ENCODE assay signal across 16 cellular contexts in the genomic region with DNA sequence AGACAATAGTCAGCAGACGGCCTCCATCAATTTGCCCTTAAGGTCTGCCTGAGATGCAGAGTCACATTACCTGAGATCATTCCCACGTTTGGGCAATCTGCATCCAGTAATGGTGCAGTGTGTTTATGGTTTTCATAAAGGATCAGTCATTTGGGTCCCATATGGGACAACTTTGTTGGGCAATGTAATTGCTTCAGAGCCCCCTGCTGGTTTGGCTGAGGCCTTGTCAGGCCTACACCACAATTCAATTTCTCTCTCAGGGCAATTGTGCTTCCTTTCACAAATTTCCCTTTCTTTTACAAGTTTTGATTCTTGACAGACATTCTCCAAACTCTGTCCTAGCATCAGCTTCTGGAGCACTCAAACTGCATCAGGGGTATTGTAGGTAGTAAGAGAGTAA.
DNase-seq lines count a peak whose midpoint lies in the region; ATAC-seq and TF ChIP-seq lines count a peak whose summit lies in the region.
"Had no signal": no experiment of that assay in that cellular context is flagged by ENCODE, and none has a peak within 500 bp of the region (broad histone marks: within the 10 kb centered on the region; RNA-seq: fewer than 3 reads in every experiment).

No MANE protein-coding gene starts in this region.

- no peaks in the 10 kb centered on the region for H3K27me3 ChIP-seq in GM23338 (ENCODE audit: insufficient read depth)
- no peaks in the 10 kb centered on the region for H3K27me3 ChIP-seq in RWPE2 (ENCODE audit: insufficient read depth, poor library complexity, severe bottlenecking)
- no peaks in the 10 kb centered on the region for H3K27me3 ChIP-seq in foreskin keratinocyte
- no peaks in the 10 kb centered on the region for H3K27me3 ChIP-seq in MG63

- H3K36me3 Mint-ChIP-seq in GM23338 (ENCODE audit: low read depth): peaks cover 32% of the 10 kb centered on the region

- H3F3A ChIP-seq in GM23338 (replicated peaks; ENCODE audit: low read depth): 0 out of 2 replicates have a peak, but pooled peaks cover 2% of the 10 kb centered on the region

- no peak overlapping the region for H3K4me3 Mint-ChIP-seq in GM23338
- H3K4me3 Mint-ChIP-seq: activated CD4-positive, alpha-beta memory T cell treated with anti-CD3 and anti-CD28 coated beads, Interleukin-2, amount 10 ng/mL, durations not matched to agents 7 days and 5 days; B cell had no signal

- no peaks in the 10 kb centered on the region; the same call in 2 of the 3 replicates for H3K4me1 Mint-ChIP-seq in GM23338
- H3K4me1 Mint-ChIP-seq: activated CD4-positive, alpha-beta memory T cell treated with anti-CD3 and anti-CD28 coated beads, Interleukin-2, amount 10 ng/mL, durations not matched to agents 7 days and 5 days; B cell had no signal

- peaks cover 2% of the 10 kb centered on the region for H3K27me3 Mint-ChIP-seq in GM23338 (ENCODE audit: insufficient read depth, low read depth, poor library complexity)
- H3K27me3 Mint-ChIP-seq: activated CD4-positive, alpha-beta memory T cell treated with anti-CD3 and anti-CD28 coated beads, Interleukin-2, amount 10 ng/mL, durations not matched to agents 7 days and 5 days; B cell had no signal

- no peaks in the 10 kb centered on the region for H4K20me1 ChIP-seq in GM23338 (replicated peaks; ENCODE audit: insufficient read depth)

- peaks cover 37% of the 10 kb centered on the region for H3K9me3 Mint-ChIP-seq in GM23338

- DNase-seq in AG09309 (ENCODE audit: low read depth) (no peak), GM23338 (ENCODE audit: low spot score) (peak; percentile 45), RWPE2 (ENCODE audit: low spot score) (no peak), foreskin keratinocyte (no peak), SHP77 treated with DMSO at 0.1 percent for 48 hours (lab: John Stamatoyannopoulos, UW) (no peak), CD1c-positive myeloid dendritic cell (ENCODE audit: extremely low spot score) (no peak), MG63 (no peak)
- DNase-seq in activated CD8-positive, alpha-beta memory T cell treated with anti-CD3 and anti-CD28 coated beads for 24 hours: no peak
- DNase-seq: activated CD4-positive, alpha-beta memory T cell treated with anti-CD3 and anti-CD28 coated beads, Interleukin-2, amount 10 ng/mL, durations not matched to agents 7 days and 5 days; activated naive CD4-positive, alpha-beta T cell; caudate nucleus; GF-D8; KBM-7; NCI-H2107; T-helper 2 cell had no signal

- H3K9me2 ChIP-seq in GM23338 (ENCODE audit: insufficient read depth): peaks cover 3% of the 10 kb centered on the region; the same call in 1 of the 2 replicates

- no peak overlapping the region for H3K27ac Mint-ChIP-seq in GM23338
- H3K27ac Mint-ChIP-seq: activated CD4-positive, alpha-beta memory T cell treated with anti-CD3 and anti-CD28 coated beads, Interleukin-2, amount 10 ng/mL, durations not matched to agents 7 days and 5 days; B cell had no signal

- no peaks in the 10 kb centered on the region for H3K79me2 ChIP-seq in GM23338 (replicated peaks; ENCODE audit: insufficient read depth)

- H3K36me3 ChIP-seq in GM23338 (ENCODE audit: insufficient read depth) (peaks cover 21% of the 10 kb centered on the region), RWPE2 (ENCODE audit: low read depth) (no peaks in the 10 kb centered on the region), MG63 (no peaks in the 10 kb centered on the region)

- no peak overlapping the region for H2AFZ ChIP-seq in GM23338

- H3K27ac ChIP-seq in GM23338 (ENCODE audit: low read depth) (no peak overlapping the region), RWPE2 (ENCODE audit: poor library complexity, severe bottlenecking) (no peak overlapping the region), foreskin keratinocyte (no peak overlapping the region)

- H3K4me3 ChIP-seq in AG09309 (ENCODE audit: control insufficient read depth, low read depth, low read length): no peak overlapping the region
- no peak overlapping the region for H3K4me3 ChIP-seq in GM23338
- H3K4me3 ChIP-seq in RWPE2 (ENCODE audit: severe bottlenecking): no peak overlapping the region
- H3K4me3 ChIP-seq in MG63: no peak overlapping the region

- ATAC-seq in GM23338 (no peak), RWPE2 (ENCODE audit: low read depth) (no peak), foreskin keratinocyte (no peak)

- H3K4me1 ChIP-seq in GM23338 (ENCODE audit: insufficient read depth): no peaks in the 10 kb centered on the region
- no peaks in the 10 kb centered on the region for H3K4me1 ChIP-seq in RWPE2 (ENCODE audit: insufficient read depth, poor library complexity, severe bottlenecking)
- no peaks in the 10 kb centered on the region for H3K4me1 ChIP-seq in foreskin keratinocyte

- peak; percentile 38 for TF ChIP-seq CTCF in AG09309 (IDR thresholded peaks at IDR 0.05; ENCODE audit: control insufficient read depth, insufficient read depth, low read depth, low read length, missing control alignments)
- peak; percentile 58 to 59 for TF ChIP-seq CTCF in GM23338 (conservative IDR thresholded peaks at IDR 0.05; ENCODE audit: low read depth in 2 of 2)
- peak; percentile 20 for TF ChIP-seq CTCF in RWPE2 (IDR thresholded peaks at IDR 0.05; ENCODE audit: poor library complexity, severe bottlenecking)
- peak; percentile 22 for TF ChIP-seq CTCF in foreskin keratinocyte (conservative IDR thresholded peaks at IDR 0.05)

- H3K4me2 ChIP-seq in GM23338: no peak overlapping the region

- H3K9me3 ChIP-seq in RWPE2 (ENCODE audit: severe bottlenecking) (peaks cover 8% of the 10 kb centered on the region), MG63 (no peaks in the 10 kb centered on the region)

TF ChIP-seq in GM23338, 12 proteins besides CTCF, POLR2A, EP300 and RAD21:
- TF ChIP-seq, protein P1, sequence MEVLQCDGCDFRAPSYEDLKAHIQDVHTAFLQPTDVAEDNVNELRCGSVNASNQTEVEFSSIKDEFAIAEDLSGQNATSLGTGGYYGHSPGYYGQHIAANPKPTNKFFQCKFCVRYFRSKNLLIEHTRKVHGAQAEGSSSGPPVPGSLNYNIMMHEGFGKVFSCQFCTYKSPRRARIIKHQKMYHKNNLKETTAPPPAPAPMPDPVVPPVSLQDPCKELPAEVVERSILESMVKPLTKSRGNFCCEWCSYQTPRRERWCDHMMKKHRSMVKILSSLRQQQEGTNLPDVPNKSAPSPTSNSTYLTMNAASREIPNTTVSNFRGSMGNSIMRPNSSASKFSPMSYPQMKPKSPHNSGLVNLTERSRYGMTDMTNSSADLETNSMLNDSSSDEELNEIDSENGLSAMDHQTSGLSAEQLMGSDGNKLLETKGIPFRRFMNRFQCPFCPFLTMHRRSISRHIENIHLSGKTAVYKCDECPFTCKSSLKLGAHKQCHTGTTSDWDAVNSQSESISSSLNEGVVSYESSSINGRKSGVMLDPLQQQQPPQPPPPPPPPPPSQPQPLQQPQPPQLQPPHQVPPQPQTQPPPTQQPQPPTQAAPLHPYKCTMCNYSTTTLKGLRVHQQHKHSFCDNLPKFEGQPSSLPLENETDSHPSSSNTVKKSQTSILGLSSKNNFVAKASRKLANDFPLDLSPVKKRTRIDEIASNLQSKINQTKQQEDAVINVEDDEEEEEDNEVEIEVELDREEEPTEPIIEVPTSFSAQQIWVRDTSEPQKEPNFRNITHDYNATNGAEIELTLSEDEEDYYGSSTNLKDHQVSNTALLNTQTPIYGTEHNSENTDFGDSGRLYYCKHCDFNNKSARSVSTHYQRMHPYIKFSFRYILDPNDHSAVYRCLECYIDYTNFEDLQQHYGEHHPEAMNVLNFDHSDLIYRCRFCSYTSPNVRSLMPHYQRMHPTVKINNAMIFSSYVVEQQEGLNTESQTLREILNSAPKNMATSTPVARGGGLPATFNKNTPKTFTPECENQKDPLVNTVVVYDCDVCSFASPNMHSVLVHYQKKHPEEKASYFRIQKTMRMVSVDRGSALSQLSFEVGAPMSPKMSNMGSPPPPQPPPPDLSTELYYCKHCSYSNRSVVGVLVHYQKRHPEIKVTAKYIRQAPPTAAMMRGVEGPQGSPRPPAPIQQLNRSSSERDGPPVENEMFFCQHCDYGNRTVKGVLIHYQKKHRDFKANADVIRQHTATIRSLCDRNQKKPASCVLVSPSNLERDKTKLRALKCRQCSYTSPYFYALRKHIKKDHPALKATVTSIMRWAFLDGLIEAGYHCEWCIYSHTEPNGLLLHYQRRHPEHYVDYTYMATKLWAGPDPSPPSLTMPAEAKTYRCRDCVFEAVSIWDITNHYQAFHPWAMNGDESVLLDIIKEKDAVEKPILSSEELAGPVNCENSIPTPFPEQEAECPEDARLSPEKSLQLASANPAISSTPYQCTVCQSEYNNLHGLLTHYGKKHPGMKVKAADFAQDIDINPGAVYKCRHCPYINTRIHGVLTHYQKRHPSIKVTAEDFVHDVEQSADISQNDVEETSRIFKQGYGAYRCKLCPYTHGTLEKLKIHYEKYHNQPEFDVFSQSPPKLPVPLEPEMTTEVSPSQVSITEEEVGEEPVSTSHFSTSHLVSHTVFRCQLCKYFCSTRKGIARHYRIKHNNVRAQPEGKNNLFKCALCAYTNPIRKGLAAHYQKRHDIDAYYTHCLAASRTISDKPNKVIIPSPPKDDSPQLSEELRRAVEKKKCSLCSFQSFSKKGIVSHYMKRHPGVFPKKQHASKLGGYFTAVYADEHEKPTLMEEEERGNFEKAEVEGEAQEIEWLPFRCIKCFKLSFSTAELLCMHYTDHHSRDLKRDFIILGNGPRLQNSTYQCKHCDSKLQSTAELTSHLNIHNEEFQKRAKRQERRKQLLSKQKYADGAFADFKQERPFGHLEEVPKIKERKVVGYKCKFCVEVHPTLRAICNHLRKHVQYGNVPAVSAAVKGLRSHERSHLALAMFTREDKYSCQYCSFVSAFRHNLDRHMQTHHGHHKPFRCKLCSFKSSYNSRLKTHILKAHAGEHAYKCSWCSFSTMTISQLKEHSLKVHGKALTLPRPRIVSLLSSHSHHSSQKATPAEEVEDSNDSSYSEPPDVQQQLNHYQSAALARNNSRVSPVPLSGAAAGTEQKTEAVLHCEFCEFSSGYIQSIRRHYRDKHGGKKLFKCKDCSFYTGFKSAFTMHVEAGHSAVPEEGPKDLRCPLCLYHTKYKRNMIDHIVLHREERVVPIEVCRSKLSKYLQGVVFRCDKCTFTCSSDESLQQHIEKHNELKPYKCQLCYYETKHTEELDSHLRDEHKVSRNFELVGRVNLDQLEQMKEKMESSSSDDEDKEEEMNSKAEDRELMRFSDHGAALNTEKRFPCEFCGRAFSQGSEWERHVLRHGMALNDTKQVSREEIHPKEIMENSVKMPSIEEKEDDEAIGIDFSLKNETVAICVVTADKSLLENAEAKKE (CRISPR knock-in tag; IDR thresholded peaks at IDR 0.05): no peak
- TF ChIP-seq JUNB (IDR thresholded peaks at IDR 0.05; ENCODE audit: unreplicated experiment): no peak
- TF ChIP-seq EZH2phosphoT487 (IDR thresholded peaks at IDR 0.05; ENCODE audit: unreplicated experiment): no peak
